ENCODE assay signal across 10 cellular contexts in the genomic region with DNA sequence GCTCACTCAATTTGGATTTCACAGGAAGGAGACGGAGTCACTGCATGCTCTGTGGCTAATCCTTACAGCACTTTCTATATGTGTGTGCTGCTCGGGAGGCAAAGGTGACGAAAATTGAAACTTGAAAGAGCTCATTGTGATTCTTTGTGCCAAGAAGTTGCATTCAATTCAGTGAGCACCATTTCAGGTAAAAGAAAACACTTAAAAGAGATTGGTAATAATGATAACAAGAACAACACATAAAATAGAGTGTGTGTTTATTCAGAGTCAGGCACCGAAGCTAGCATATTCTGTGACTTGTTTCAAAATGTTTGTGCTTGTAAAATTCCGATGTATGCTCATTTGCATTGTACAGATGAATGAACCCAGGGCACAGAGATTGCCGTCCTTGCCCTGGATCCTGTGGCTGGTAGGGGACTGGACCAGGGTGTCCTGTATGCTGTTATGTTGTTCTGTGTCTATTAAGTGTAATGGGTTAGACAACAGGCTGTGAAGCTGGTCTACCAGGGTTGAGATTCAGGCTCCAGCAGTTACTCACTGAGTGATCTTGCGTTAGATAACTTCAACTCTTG.
DNase-seq lines count a peak whose midpoint lies in the region; ATAC-seq, FAIRE-seq and TF ChIP-seq lines count a peak whose summit lies in the region.
"Had no signal": no experiment of that assay in that cellular context is flagged by ENCODE, and none has a peak within 500 bp of the region (broad histone marks: within the 10 kb centered on the region; RNA-seq: fewer than 3 reads in every experiment).

No MANE protein-coding gene starts in this region.

- H3K4me1 ChIP-seq in transverse colon: no peaks in the 10 kb centered on the region

- in situ Hi-C loops in GM13976 (cut with MboI; ENCODE audit: low sequenced_read_pairs, unreplicated experiment): no loop called here
- in situ Hi-C loops in KBM-7 (cut with MboI; ENCODE audit: low pct_unique_long_range_greater_than_20kb, low sequenced_read_pairs): no loop called here
- in situ Hi-C loops in transverse colon (cut with MboI; ENCODE audit: low pct_ligation_motif_present in 1 of 4, low pct_unique_long_range_greater_than_20kb in 1 of 4, low sequenced_read_pairs in 3 of 4): no loop called here

- no peak for TF ChIP-seq POLR2A in transverse colon (IDR thresholded peaks at IDR 0.05)

- H3K27ac ChIP-seq in transverse colon: no peak overlapping the region

- FAIRE-seq in frontal cortex (lab: Jason Lieb, UNC): no peak

- H3K4me3 Mint-ChIP-seq in T-helper 2 cell treated with Interferon-gamma antibody and Interleukin-4, amounts not matched to agents 5 μg/mL and 100 μg/mL, for 36 hours: peak overlapping the region; percentile 61

- peak overlapping the region; percentile 80 for H3K27ac Mint-ChIP-seq in T-helper 2 cell treated with Interferon-gamma antibody and Interleukin-4, amounts not matched to agents 5 μg/mL and 100 μg/mL, for 36 hours

- no peaks in the 10 kb centered on the region for H3K27me3 Mint-ChIP-seq in T-helper 2 cell treated with Interferon-gamma antibody and Interleukin-4, amounts not matched to agents 5 μg/mL and 100 μg/mL, for 36 hours (ENCODE audit: low read depth)

- H3K9me3 Mint-ChIP-seq in T-helper 2 cell treated with Interferon-gamma antibody and Interleukin-4, amounts not matched to agents 5 μg/mL and 100 μg/mL, for 36 hours: peaks cover 9% of the 10 kb centered on the region

- H3K27me3 ChIP-seq in transverse colon: peaks cover 3% of the 10 kb centered on the region

- H3K36me3 ChIP-seq in transverse colon: no peaks in the 10 kb centered on the region

- H3K4me3 ChIP-seq in transverse colon: no peak overlapping the region

- TF ChIP-seq CTCF in GM13976 (IDR thresholded peaks at IDR 0.05; ENCODE audit: borderline replicate concordance, control extremely low read depth, extremely low read depth, insufficient read depth, missing control alignments) (no peak), transverse colon (IDR thresholded peaks at IDR 0.05) (no peak)

- intact Hi-C loops in transverse colon (cut with DNase I; ENCODE audit: low total_unique reads): no loop called here

- peaks cover 42% of the 10 kb centered on the region for H3K4me1 Mint-ChIP-seq in T-helper 2 cell treated with Interferon-gamma antibody and Interleukin-4, amounts not matched to agents 5 μg/mL and 100 μg/mL, for 36 hours (ENCODE audit: low read depth)

- DNase-seq in GM13976 (ENCODE audit: low spot score): peak; percentile 53
- peak; percentile 48 for DNase-seq in GM19240 (ENCODE audit: insufficient read length, low spot score)
- peak; percentile 63 for DNase-seq in T-helper 2 cell treated with Interferon-gamma antibody and Interleukin-4, amounts not matched to agents 5 μg/mL and 100 μg/mL, for 36 hours (ENCODE audit: low spot score)
- DNase-seq in frontal cortex (ENCODE audit: low spot score in 2 of 2): no peak
- no peak for DNase-seq in KBM-7
- DNase-seq in transverse colon: no peak
- DNase-seq in GOT3 (lab: John Stamatoyannopoulos, UW): no peak
- DNase-seq: MV-4-11, occipital lobe had no signal

- no peaks in the 10 kb centered on the region for H3K36me3 Mint-ChIP-seq in T-helper 2 cell treated with Interferon-gamma antibody and Interleukin-4, amounts not matched to agents 5 μg/mL and 100 μg/mL, for 36 hours (ENCODE audit: low read depth)

- WGBS in transverse colon (ENCODE audit: low coverage in 1 of 2), 2 donors: 49 to 73% methylated on average over 4 to 7 of the region's 7 CpGs

- H3K9me3 ChIP-seq in transverse colon: no peaks in the 10 kb centered on the region

- ATAC-seq in HG02970 (IDR thresholded peaks at IDR 0.05; ENCODE audit: low FRiP score, unreplicated experiment): peak; percentile 64

- no peak for TF ChIP-seq EP300 in transverse colon (IDR thresholded peaks at IDR 0.05; ENCODE audit: low read depth)

Comparison
In these comparisons a context has a peak if more than half of its experiments do, and no peak if none do; other contexts are left out.
1. DNase-seq: peak in GM13976 (single experiment), GM19240 (single experiment) and T-helper 2 cell treated with Interferon-gamma antibody and Interleukin-4, amounts not matched to agents 5 μg/mL and 100 μg/mL, for 36 hours (single experiment); none in frontal cortex (0 of 2), KBM-7 (single experiment), transverse colon (single experiment) and GOT3 (single experiment).